ENCODE assay signal across 17 cellular contexts in genomic region chr18:12842459-12843380, GRCh38. TPM values are rescaled to one million over a fixed set of nuclear protein-coding genes. Genes with fewer than 3 reads are reported as not detected.
DNase-seq lines count a peak whose midpoint lies in the region; ATAC-seq and TF ChIP-seq lines count a peak whose summit lies in the region.
"Had no signal": no experiment of that assay in that cellular context is flagged by ENCODE, and none has a peak within 500 bp of the region (broad histone marks: within the 10 kb centered on the region; RNA-seq: fewer than 3 reads in every experiment).

No MANE protein-coding gene starts in this region.

- peaks cover 0 to 9% (median 6%) of the 10 kb centered on the region in 3 donors for H3K36me3 Mint-ChIP-seq in CD8-positive, alpha-beta memory T cell
- H3K36me3 Mint-ChIP-seq in activated T-helper 1 cell treated with anti-CD3 and anti-CD28 coated beads, Interleukin-12 subunit alpha, Interleukin-12 subunit beta, Interleukin-2, Interleukin-4 antibody, amounts not matched to agents 30 ng/mL and 10 ng/mL and 1 ng/mL, durations not matched to agents 14 hours and 24 hours and 36 hours (ENCODE audit: low read depth), result peaks cover 33% of the 10 kb centered on the region
- no peaks in the 10 kb centered on the region for H3K36me3 Mint-ChIP-seq in naive B cell

- H3K9me3 ChIP-seq in BLaER1 treated with 17β-estradiol and CSF1 and Interleukin-3, amounts not matched to agents 10 nM and 100 nM (replicated peaks in 1 of 11), result peaks cover 0 to 33% (median 23%) of the 10 kb centered on the region in 11 experiments; a peak in 17 of 22 replicates
- no peaks in the 10 kb centered on the region for H3K9me3 ChIP-seq in CD8-positive, alpha-beta memory T cell (ENCODE audit: low read length)
- H3K9me3 ChIP-seq: esophagus squamous epithelium, heart right ventricle had no signal

- CTCF ChIA-PET in CD8-positive, alpha-beta memory T cell (lab: Charles Lee), result no interaction called here

- peak overlapping the region; percentile 6 to 100 (median 55); a peak in 18 of 22 replicates for H3K27ac ChIP-seq in BLaER1 treated with 17β-estradiol and CSF1 and Interleukin-3, amounts not matched to agents 10 nM and 100 nM
- no peak overlapping the region for H3K27ac ChIP-seq in CD8-positive, alpha-beta memory T cell (ENCODE audit: low read depth, low read length)

- H3K4me1 ChIP-seq in BLaER1 treated with 17β-estradiol and CSF1 and Interleukin-3, amounts not matched to agents 10 nM and 100 nM, result peaks cover 50 to 92% (median 60%) of the 10 kb centered on the region in 10 experiments
- H3K4me1 ChIP-seq in CD8-positive, alpha-beta memory T cell (ENCODE audit: insufficient read depth, low read length), result peaks cover 52% of the 10 kb centered on the region

- no peaks in the 10 kb centered on the region for H3K27me3 Mint-ChIP-seq in CD8-positive, alpha-beta memory T cell
- H3K27me3 Mint-ChIP-seq in activated T-helper 1 cell treated with anti-CD3 and anti-CD28 coated beads, Interleukin-12 subunit alpha, Interleukin-12 subunit beta, Interleukin-2, Interleukin-4 antibody, amounts not matched to agents 30 ng/mL and 10 ng/mL and 1 ng/mL, durations not matched to agents 14 hours and 24 hours and 36 hours (ENCODE audit: insufficient read depth), result no peaks in the 10 kb centered on the region
- no peaks in the 10 kb centered on the region for H3K27me3 Mint-ChIP-seq in naive B cell

- DNase-seq in CD8-positive, alpha-beta memory T cell, result no peak
- no peak for DNase-seq in activated T-helper 1 cell treated with anti-CD3 and anti-CD28 coated beads, Interleukin-12 subunit alpha, Interleukin-12 subunit beta, Interleukin-2, Interleukin-4 antibody, amounts not matched to agents 30 ng/mL and 10 ng/mL and 1 ng/mL, durations not matched to agents 14 hours and 24 hours and 36 hours (ENCODE audit: low spot score)
- no peak for DNase-seq in naive B cell
- no peak for DNase-seq in cortex of kidney (lab: John Stamatoyannopoulos, UW)
- DNase-seq in SK-N-DZ (ENCODE audit: low spot score), result no peak
- DNase-seq: activated CD4-positive, CD25-positive, alpha-beta regulatory T cell; activated T-cell treated with anti-CD3 and anti-CD28 coated beads, Interleukin-2, amount 50 U/mL, for 4 hours; dermis blood vessel endothelial cell; esophagus squamous epithelium; heart right ventricle; kidney glomerular epithelial cell; NCI-H1092 treated with DMSO at 0.1 percent for 48 hours; NCI-H748 treated with DMSO at 0.1 percent for 48 hours; SW 1271 had no signal

- peak overlapping the region; percentile 23 to 95 (median 76) for H3K27ac Mint-ChIP-seq in CD8-positive, alpha-beta memory T cell
- peak overlapping the region; percentile 1 for H3K27ac Mint-ChIP-seq in activated T-helper 1 cell treated with anti-CD3 and anti-CD28 coated beads, Interleukin-12 subunit alpha, Interleukin-12 subunit beta, Interleukin-2, Interleukin-4 antibody, amounts not matched to agents 30 ng/mL and 10 ng/mL and 1 ng/mL, durations not matched to agents 14 hours and 24 hours and 36 hours
- H3K27ac Mint-ChIP-seq in naive B cell, result peak overlapping the region in 5 of 6 donors; percentile 2 to 85 (median 61)

- peak overlapping the region in 2 of 11 experiments; percentile 63 to 68; a peak in 3 of 22 replicates for H3K9ac ChIP-seq in BLaER1 treated with 17β-estradiol and CSF1 and Interleukin-3, amounts not matched to agents 10 nM and 100 nM

- H4K20me1 ChIP-seq in BLaER1 treated with 17β-estradiol and CSF1 and Interleukin-3, amounts not matched to agents 10 nM and 100 nM, result no peaks in the 10 kb centered on the region

- H3K9me3 Mint-ChIP-seq in CD8-positive, alpha-beta memory T cell, result no peaks in the 10 kb centered on the region
- H3K9me3 Mint-ChIP-seq in activated T-helper 1 cell treated with anti-CD3 and anti-CD28 coated beads, Interleukin-12 subunit alpha, Interleukin-12 subunit beta, Interleukin-2, Interleukin-4 antibody, amounts not matched to agents 30 ng/mL and 10 ng/mL and 1 ng/mL, durations not matched to agents 14 hours and 24 hours and 36 hours, result no peaks in the 10 kb centered on the region
- no peaks in the 10 kb centered on the region for H3K9me3 Mint-ChIP-seq in naive B cell
- H3K9me3 Mint-ChIP-seq: activated T-cell treated with anti-CD3 and anti-CD28 coated beads, Interleukin-2, amount 50 U/mL, for 4 hours had no signal

- H3K36me3 ChIP-seq in BLaER1 treated with 17β-estradiol and CSF1 and Interleukin-3, amounts not matched to agents 10 nM and 100 nM, result peaks cover 33 to 67% (median 52%) of the 10 kb centered on the region in 11 experiments
- no peaks in the 10 kb centered on the region for H3K36me3 ChIP-seq in CD8-positive, alpha-beta memory T cell (ENCODE audit: insufficient read depth, low read length)

- POLR2A ChIA-PET in CD8-positive, alpha-beta memory T cell (lab: Charles Lee), result no interaction called here

- H3K4me1 Mint-ChIP-seq in CD8-positive, alpha-beta memory T cell, result peaks cover 71 to 90% (median 87%) of the 10 kb centered on the region in 3 donors
- H3K4me1 Mint-ChIP-seq in activated T-helper 1 cell treated with anti-CD3 and anti-CD28 coated beads, Interleukin-12 subunit alpha, Interleukin-12 subunit beta, Interleukin-2, Interleukin-4 antibody, amounts not matched to agents 30 ng/mL and 10 ng/mL and 1 ng/mL, durations not matched to agents 14 hours and 24 hours and 36 hours (ENCODE audit: low read depth), result peaks cover 92% of the 10 kb centered on the region
- H3K4me1 Mint-ChIP-seq in naive B cell, result peaks cover 42 to 53% (median 51%) of the 10 kb centered on the region in 3 donors

- ATAC-seq in naive B cell (ENCODE audit: low read depth in 2 of 2), result no peak
- no peak for ATAC-seq in SK-N-SH treated with all-trans-retinoic acid at 6 μM for 48 hours
- no peak for ATAC-seq in GM21447 (IDR thresholded peaks at IDR 0.05; ENCODE audit: unreplicated experiment)
- ATAC-seq: activated T-cell treated with anti-CD3 and anti-CD28 coated beads, Interleukin-2, amount 50 U/mL, for 4 hours had no signal

- intact Hi-C loops in activated T-helper 1 cell treated with anti-CD3 and anti-CD28 coated beads, Interleukin-12 subunit alpha, Interleukin-12 subunit beta, Interleukin-2, Interleukin-4 antibody, amounts not matched to agents 30 ng/mL and 10 ng/mL and 1 ng/mL, durations not matched to agents 14 hours and 24 hours and 36 hours (cut with micrococcal nuclease), result loop anchor here (10.0 kb wide), 1 partner anchor 722 kb away; no protein-coding TSS in a partner anchor

- peak overlapping the region in 6 of 11 experiments; percentile 27 to 92 (median 82); a peak in 11 of 22 replicates for H3K4me2 ChIP-seq in BLaER1 treated with 17β-estradiol and CSF1 and Interleukin-3, amounts not matched to agents 10 nM and 100 nM

- no peaks in the 10 kb centered on the region for H3K27me3 ChIP-seq in BLaER1 treated with 17β-estradiol and CSF1 and Interleukin-3, amounts not matched to agents 10 nM and 100 nM
- H3K27me3 ChIP-seq in CD8-positive, alpha-beta memory T cell (ENCODE audit: insufficient read depth, low read length, poor library complexity, severe bottlenecking), result no peaks in the 10 kb centered on the region
- H3K27me3 ChIP-seq: esophagus squamous epithelium, heart right ventricle had no signal

- H3K4me3 ChIP-seq in BLaER1 treated with 17β-estradiol and CSF1 and Interleukin-3, amounts not matched to agents 10 nM and 100 nM, result no peak overlapping the region
- H3K4me3 ChIP-seq in CD8-positive, alpha-beta memory T cell (ENCODE audit: low read length), result no peak overlapping the region
- H3K4me3 ChIP-seq: esophagus squamous epithelium, heart right ventricle had no signal

- peak overlapping the region in 1 of 7 donors; percentile 18 for H3K4me3 Mint-ChIP-seq in CD8-positive, alpha-beta memory T cell
- H3K4me3 Mint-ChIP-seq in activated T-helper 1 cell treated with anti-CD3 and anti-CD28 coated beads, Interleukin-12 subunit alpha, Interleukin-12 subunit beta, Interleukin-2, Interleukin-4 antibody, amounts not matched to agents 30 ng/mL and 10 ng/mL and 1 ng/mL, durations not matched to agents 14 hours and 24 hours and 36 hours, result no peak overlapping the region
- no peak overlapping the region for H3K4me3 Mint-ChIP-seq in naive B cell
- H3K4me3 Mint-ChIP-seq: activated T-cell treated with anti-CD3 and anti-CD28 coated beads, Interleukin-2, amount 50 U/mL, for 4 hours had no signal

TF ChIP-seq in SK-N-SH treated with all-trans-retinoic acid at 6 μM for 48 hours, 23 proteins besides CTCF, POLR2A, EP300 and RAD21 (continues in another document):
- TF ChIP-seq ESRRG (CRISPR knock-in tag; IDR thresholded peaks at IDR 0.05) (no peak), CREB5 (CRISPR knock-in tag; IDR thresholded peaks at IDR 0.05; ENCODE audit: low read depth) (no peak), ZNF8 (CRISPR knock-in tag; IDR thresholded peaks at IDR 0.05) (no peak), CSDC2 (CRISPR knock-in tag; IDR thresholded peaks at IDR 0.05) (no peak), RARB (CRISPR knock-in tag; IDR thresholded peaks at IDR 0.05) (no peak), BACH2 (CRISPR knock-in tag; IDR thresholded peaks at IDR 0.05; ENCODE audit: borderline replicate concordance) (no peak), PPARA (CRISPR knock-in tag; IDR thresholded peaks at IDR 0.05; ENCODE audit: borderline replicate concordance) (no peak), SNAI2 (CRISPR knock-in tag; IDR thresholded peaks at IDR 0.05) (no peak), OSR1 (CRISPR knock-in tag; IDR thresholded peaks at IDR 0.05) (no peak), ISL1 (CRISPR knock-in tag; IDR thresholded peaks at IDR 0.05) (no peak)

RNA-seq across cellular contexts. Expression of gene PTPN2, which starts 41.3 kb away (rescaled TPM):
- 10 to 100 TPM; 52.6 to 60.3 TPM for total RNA-seq in CD8-positive, alpha-beta memory T cell
- polyA plus RNA-seq in CD8-positive, alpha-beta memory T cell, result 91.9 TPM
- 76.7 and 77.1 TPM in 2 replicates for total RNA-seq in activated T-helper 1 cell treated with anti-CD3 and anti-CD28 coated beads, Interleukin-12 subunit alpha, Interleukin-12 subunit beta, Interleukin-2, Interleukin-4 antibody, amounts not matched to agents 30 ng/mL and 10 ng/mL and 1 ng/mL, durations not matched to agents 14 hours and 24 hours and 36 hours
- polyA plus RNA-seq in naive B cell (ENCODE audit: low read depth in 6 of 6), result 100 to 1,000 TPM in 2 of 6 donors, 10 to 100 TPM in 4; 84.6 to 112 (median 99.1) TPM
- 31.0 and 32.8 TPM in 2 replicates for polyA plus RNA-seq in SK-N-DZ (2014; cell fraction: cytosol; rRNA removed)
- polyA plus RNA-seq in SK-N-DZ (2014; cell fraction: nucleus; rRNA removed), result 49.3 and 59.3 TPM in 2 replicates

Comparison
In these comparisons a context has a peak if more than half of its experiments do, and no peak if none do; other contexts are left out.
1. H3K27ac Mint-ChIP-seq: peak in every context shown above with its lines; median percentile 76 in CD8-positive, alpha-beta memory T cell; 61 in naive B cell; 1 in activated T-helper 1 cell treated with anti-CD3 and anti-CD28 coated beads, Interleukin-12 subunit alpha, Interleukin-12 subunit beta, Interleukin-2, Interleukin-4 antibody, amounts not matched to agents 30 ng/mL and 10 ng/mL and 1 ng/mL, durations not matched to agents 14 hours and 24 hours and 36 hours.